Comparison of ENCODE assay signal across 3 cellular contexts in the genomic region with DNA sequence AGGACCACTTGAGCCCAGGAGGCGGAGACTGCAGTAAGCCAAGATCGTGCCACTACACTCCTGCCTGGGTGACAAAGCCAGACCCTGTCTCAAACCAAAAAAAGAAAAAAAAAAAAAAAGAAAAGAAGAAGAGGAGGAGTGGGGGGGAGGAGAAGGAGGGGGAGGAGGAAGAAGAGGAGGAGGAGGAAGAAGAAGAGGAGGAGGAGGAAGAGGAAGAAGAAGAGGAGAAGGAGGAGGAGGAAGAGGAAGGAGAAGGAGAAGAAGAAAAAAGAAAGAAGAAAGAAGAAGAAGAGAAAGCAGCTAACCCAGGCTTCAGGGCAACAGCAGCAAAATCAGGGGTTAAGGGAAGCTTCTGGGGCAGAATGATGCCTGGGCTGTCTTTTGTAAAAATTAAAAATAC.
"Had no signal": no experiment of that assay in that cellular context is flagged by ENCODE, and none has a peak within 500 bp of the region (broad histone marks: within the 10 kb centered on the region; RNA-seq: fewer than 3 reads in every experiment).

No MANE protein-coding gene starts in this region.

- ATAC-seq: GM12878 had no signal

- H3K4me3 ChIP-seq: GM12878 had no signal

- DNase-seq: GDM1, GF-D8 had no signal
